ENCODE assay signal across 12 cellular contexts in genomic region chr3:134359121-134360010, GRCh38. TPM values are rescaled to one million over a fixed set of nuclear protein-coding genes. Genes with fewer than 3 reads are reported as not detected.
DNase-seq lines count a peak whose midpoint lies in the region; ATAC-seq and TF ChIP-seq lines count a peak whose summit lies in the region.
"Had no signal": no experiment of that assay in that cellular context is flagged by ENCODE, and none has a peak within 500 bp of the region (broad histone marks: within the 10 kb centered on the region; RNA-seq: fewer than 3 reads in every experiment).

No MANE protein-coding gene starts in this region.

- peaks cover 37% of the 10 kb centered on the region for H3K4me1 Mint-ChIP-seq in GM23338

- 0 out of 2 replicates have a peak, but pooled peaks cover 11% of the 10 kb centered on the region for H3F3A ChIP-seq in GM23338 (replicated peaks; ENCODE audit: low read depth)

- TF ChIP-seq CTCF in GM23338 (conservative IDR thresholded peaks at IDR 0.05; ENCODE audit: low read depth in 2 of 2), result no peak
- no peak for TF ChIP-seq CTCF in breast epithelium (IDR thresholded peaks at IDR 0.05)
- no peak for TF ChIP-seq CTCF in spleen (IDR thresholded peaks at IDR 0.05 in 8 of 11, conservative IDR thresholded peaks at IDR 0.05 in 3 of 11)

- ATAC-seq in GM23338 (no peak), HG02973 (IDR thresholded peaks at IDR 0.05; ENCODE audit: unreplicated experiment) (no peak), HG03095 (IDR thresholded peaks at IDR 0.05; ENCODE audit: unreplicated experiment) (no peak), GM18511 (IDR thresholded peaks at IDR 0.05; ENCODE audit: unreplicated experiment) (no peak)
- ATAC-seq: left lobe of liver had no signal

- H3K4me2 ChIP-seq in GM23338, result no peak overlapping the region

- peaks cover 9% of the 10 kb centered on the region for H3K27me3 Mint-ChIP-seq in GM23338 (ENCODE audit: insufficient read depth, low read depth, poor library complexity)
- H3K27me3 Mint-ChIP-seq: activated naive CD4-positive, alpha-beta T cell treated with anti-CD3 and anti-CD28 coated beads, Interleukin-2, amount 50 U/mL, for 24 hours had no signal

- H3K36me3 Mint-ChIP-seq in GM23338 (ENCODE audit: low read depth), result peaks cover 97% of the 10 kb centered on the region
- H3K36me3 Mint-ChIP-seq: activated naive CD4-positive, alpha-beta T cell treated with anti-CD3 and anti-CD28 coated beads, Interleukin-2, amount 50 U/mL, for 24 hours had no signal

- peak overlapping the region; percentile 80; the same call in 1 of the 2 replicates for H3K27ac Mint-ChIP-seq in GM23338
- H3K27ac Mint-ChIP-seq: activated B cell treated with CpG ODN at 0.5 μM for 24 hours; activated naive CD4-positive, alpha-beta T cell treated with anti-CD3 and anti-CD28 coated beads, Interleukin-2, amount 50 U/mL, for 24 hours had no signal

- H4K20me1 ChIP-seq in GM23338 (replicated peaks; ENCODE audit: insufficient read depth), result peaks cover 7% of the 10 kb centered on the region

- H2AFZ ChIP-seq in GM23338, result no peak overlapping the region

- WGBS in spleen, 5 donors, result 65 to 75% (median 65%) methylated on average over 12 to 13 of the region's 13 CpGs

- no peaks in the 10 kb centered on the region for H3K27me3 ChIP-seq in GM23338 (ENCODE audit: insufficient read depth)
- no peaks in the 10 kb centered on the region for H3K27me3 ChIP-seq in breast epithelium
- no peaks in the 10 kb centered on the region for H3K27me3 ChIP-seq in layer of hippocampus (ENCODE audit: control insufficient read depth, insufficient read depth, low read length)
- H3K27me3 ChIP-seq in spleen (replicated peaks in 1 of 7), result peaks cover 0 to 19% (median 6%) of the 10 kb centered on the region in 7 donors

- H3K4me3 Mint-ChIP-seq in GM23338, result no peak overlapping the region; the same call in 2 of the 3 replicates
- H3K4me3 Mint-ChIP-seq: activated B cell treated with CpG ODN at 0.5 μM for 24 hours; activated naive CD4-positive, alpha-beta T cell treated with anti-CD3 and anti-CD28 coated beads, Interleukin-2, amount 50 U/mL, for 24 hours had no signal

- no peak for TF ChIP-seq POLR2A in breast epithelium (IDR thresholded peaks at IDR 0.05)
- no peak for TF ChIP-seq POLR2A in spleen (IDR thresholded peaks at IDR 0.05)

- DNase-seq in GM23338 (ENCODE audit: low spot score), result no peak
- DNase-seq in breast epithelium (ENCODE audit: low spot score in 2 of 2), result no peak
- DNase-seq in spleen, result peak; percentile 81
- DNase-seq in SHP77 treated with DMSO at 0.1 percent for 48 hours (lab: John Stamatoyannopoulos, UW), result no peak
- DNase-seq: activated B cell treated with CpG ODN at 0.5 μM for 24 hours, NCI-H1048 had no signal

- H3K9me3 Mint-ChIP-seq in GM23338, result no peaks in the 10 kb centered on the region; the same call in 2 of the 3 replicates
- H3K9me3 Mint-ChIP-seq: activated B cell treated with CpG ODN at 0.5 μM for 24 hours; activated naive CD4-positive, alpha-beta T cell treated with anti-CD3 and anti-CD28 coated beads, Interleukin-2, amount 50 U/mL, for 24 hours had no signal

- intact Hi-C loops in breast epithelium (cut with DNase I; ENCODE audit: low total_unique reads), result loop anchor here (5.0 kb wide), 1 partner anchor 528 kb away; no protein-coding TSS in a partner anchor
- intact Hi-C loops in spleen (cut with DNase I; ENCODE audit: low total_unique reads), result no loop called here

- H3K4me1 ChIP-seq in GM23338 (ENCODE audit: insufficient read depth), result peaks cover 19% of the 10 kb centered on the region
- peaks cover 39 to 44% of the 10 kb centered on the region in 2 donors for H3K4me1 ChIP-seq in breast epithelium
- peaks cover 15 to 88% (median 61%) of the 10 kb centered on the region in 6 donors for H3K4me1 ChIP-seq in spleen

- no peaks in the 10 kb centered on the region for H3K9me3 ChIP-seq in breast epithelium
- no peaks in the 10 kb centered on the region for H3K9me3 ChIP-seq in spleen

- H3K79me2 ChIP-seq in GM23338 (replicated peaks; ENCODE audit: insufficient read depth), result peaks cover 19% of the 10 kb centered on the region

- H3K4me3 ChIP-seq in GM23338 (no peak overlapping the region), breast epithelium (peak overlapping the region in 1 of 3 donors; percentile 3), spleen (no peak overlapping the region)

- H3K27ac ChIP-seq in GM23338 (ENCODE audit: low read depth), result no peak overlapping the region
- H3K27ac ChIP-seq in breast epithelium, result peak overlapping the region; percentile 97 to 100
- H3K27ac ChIP-seq in layer of hippocampus (ENCODE audit: low read depth, low read length), result peak overlapping the region; percentile 75
- peak overlapping the region in 7 of 8 donors; percentile 41 to 96 (median 75) for H3K27ac ChIP-seq in spleen

- no peaks in the 10 kb centered on the region for H3K9me2 ChIP-seq in GM23338 (ENCODE audit: insufficient read depth)

- peaks cover 71% of the 10 kb centered on the region for H3K36me3 ChIP-seq in GM23338 (ENCODE audit: insufficient read depth)
- H3K36me3 ChIP-seq in breast epithelium, result peaks cover 6% of the 10 kb centered on the region
- peaks cover 0 to 90% (median 20%) of the 10 kb centered on the region in 6 donors for H3K36me3 ChIP-seq in spleen

TF ChIP-seq in GM23338, 12 proteins besides CTCF, POLR2A, EP300 and RAD21:
- TF ChIP-seq ZNF331 (CRISPR knock-in tag; IDR thresholded peaks at IDR 0.05; ENCODE audit: low read depth) (no peak), JUNB (IDR thresholded peaks at IDR 0.05; ENCODE audit: unreplicated experiment) (no peak), REST (IDR thresholded peaks at IDR 0.05; ENCODE audit: unreplicated experiment) (no peak), EZH2 (IDR thresholded peaks at IDR 0.05; ENCODE audit: low read depth, unreplicated experiment) (no peak), NANOG (IDR thresholded peaks at IDR 0.05; ENCODE audit: borderline replicate concordance) (no peak), EZH2phosphoT487 (IDR thresholded peaks at IDR 0.05; ENCODE audit: unreplicated experiment) (no peak), STAT1 (IDR thresholded peaks at IDR 0.05; ENCODE audit: unreplicated experiment) (no peak), CREB1 (CRISPR knock-in tag; IDR thresholded peaks at IDR 0.05; ENCODE audit: low read depth) (no peak)

RNA-seq across cellular contexts. Expression of gene AMOTL2, which starts 14.9 kb away (rescaled TPM):
- total RNA-seq in GM23338 (2014; rRNA removed; shearing (Covaris generic)), result 96.2 and 102 TPM in 2 replicates
- polyA plus RNA-seq in GM23338 (2016; fragmentation: Nextera tagmentation; extraction: Ambion mirVana) (17.4 and 17.9 TPM in 2 replicates), spleen (10 to 100 TPM in 1 of 3 donors, 1 to 10 TPM in 2; 3.8 to 15.7 (median 6.0) TPM)
- total RNA-seq in breast epithelium (100 to 1,000 TPM in 1 of 3 donors, 10 to 100 TPM in 2; 78.3 to 281 (median 83.2) TPM), spleen (10 to 100 TPM; 27.5 to 83.4 (median 53.1) TPM)
- total RNA-seq: activated B cell treated with CpG ODN at 0.5 μM for 24 hours had no signal
